8 cellular contexts compared by ENCODE assay signal in genomic region chr7:115707236-115707635, GRCh38.
DNase-seq lines count a peak whose midpoint lies in the region; ATAC-seq and TF ChIP-seq lines count a peak whose summit lies in the region.

No MANE protein-coding gene starts in this region.

- peak; percentile 38 for TF ChIP-seq CTCF in GM12865 (IDR thresholded peaks at IDR 0.05; ENCODE audit: insufficient read depth, low read depth, low read length, missing control alignments)
- TF ChIP-seq CTCF in VCaP (conservative IDR thresholded peaks at IDR 0.05), result peak; percentile 82

- H3K4me1 ChIP-seq in mesenchymal stem cell (ENCODE audit: control insufficient read depth, insufficient read depth, low read depth, low read length), result no peaks in the 10 kb centered on the region

- H2BK12ac ChIP-seq in mesenchymal stem cell (ENCODE audit: low read length in 2 of 2), result no peak overlapping the region

- H4K8ac ChIP-seq in mesenchymal stem cell (ENCODE audit: low read length), result no peak overlapping the region

- ATAC-seq in activated CD4-positive, CD25-positive, alpha-beta regulatory T cell treated with anti-CD3 and anti-CD28 coated beads, Interleukin-2, amount 50 U/mL, for 24 hours, result no peak

- no peak overlapping the region for H2BK15ac ChIP-seq in mesenchymal stem cell (ENCODE audit: low read depth, poor library complexity, severe bottlenecking)

- H2BK5ac ChIP-seq in mesenchymal stem cell (ENCODE audit: low read depth, low read length, poor library complexity, severe bottlenecking), result no peak overlapping the region

- H3K23ac ChIP-seq in mesenchymal stem cell (ENCODE audit: low read length in 2 of 2), result no peak overlapping the region

- H3K9ac ChIP-seq in mesenchymal stem cell (ENCODE audit: low read length), result no peak overlapping the region

- no peak overlapping the region for H3K14ac ChIP-seq in mesenchymal stem cell (ENCODE audit: low read length in 2 of 2)

- H3K4me3 ChIP-seq in GM12865 (ENCODE audit: low read depth, low read length) (no peak overlapping the region), mesenchymal stem cell (ENCODE audit: insufficient read depth in 1 of 2, low read depth in 1 of 2, low read length in 2 of 2) (no peak overlapping the region)

- H3K79me1 ChIP-seq in mesenchymal stem cell (replicated peaks; ENCODE audit: low read length, poor library complexity, severe bottlenecking), result no peaks in the 10 kb centered on the region

- H3K4ac ChIP-seq in mesenchymal stem cell (ENCODE audit: low read depth in 1 of 2, low read length in 2 of 2), result no peak overlapping the region

- H3K4me2 ChIP-seq in mesenchymal stem cell (ENCODE audit: low read length, poor library complexity, severe bottlenecking), result no peak overlapping the region

- H4K91ac ChIP-seq in mesenchymal stem cell (ENCODE audit: low read length), result no peak overlapping the region

- H3K27ac ChIP-seq in VCaP (no peak overlapping the region), mesenchymal stem cell (ENCODE audit: low read length, poor library complexity, severe bottlenecking) (no peak overlapping the region)

- no peaks in the 10 kb centered on the region for H3K27me3 ChIP-seq in mesenchymal stem cell (ENCODE audit: control insufficient read depth in 1 of 2, insufficient read depth in 1 of 2, low read length in 2 of 2)

- H3K9me3 ChIP-seq in mesenchymal stem cell (ENCODE audit: control insufficient read depth, low read length), result no peaks in the 10 kb centered on the region

- H2AFZ ChIP-seq in mesenchymal stem cell (ENCODE audit: low read depth, low read length), result no peak overlapping the region

- WGBS in mesenchymal stem cell, result 88% methylated on average over 1 of the region's 6 CpGs

- DNase-seq in GM12865 (ENCODE audit: low read depth), result peak; percentile 18
- DNase-seq in LHCN-M2 (ENCODE audit: low read depth), result peak; percentile 19
- peak; percentile 3 for DNase-seq in mesenchymal stem cell
- no peak for DNase-seq in NCI-H446 treated with DMSO at 0.1 percent for 48 hours (lab: John Stamatoyannopoulos, UW)
- DNase-seq in activated naive CD4-positive, alpha-beta T cell treated with Interleukin-2 at 50 U/mL for 16 hours, result no peak
- DNase-seq in activated CD4-positive, alpha-beta T cell treated with anti-CD3 and anti-CD28 coated beads, Interleukin-2, amount 50 U/mL, for 4 hours, result no peak

- no peaks in the 10 kb centered on the region for H3K36me3 ChIP-seq in mesenchymal stem cell (ENCODE audit: control insufficient read depth in 1 of 2, insufficient read depth in 2 of 2, low read depth in 1 of 2, low read length in 2 of 2)

- no peak overlapping the region for H2AK5ac ChIP-seq in mesenchymal stem cell (ENCODE audit: low read length, severe bottlenecking)

- no peak overlapping the region for H3K18ac ChIP-seq in mesenchymal stem cell (ENCODE audit: low read depth in 1 of 2, low read length in 2 of 2)

- no peak overlapping the region for H2BK120ac ChIP-seq in mesenchymal stem cell (ENCODE audit: low read depth, low read length)

Comparison
In these comparisons a context has a peak if more than half of its experiments do, and no peak if none do; other contexts are left out.
1. DNase-seq: peak in GM12865 (single experiment), LHCN-M2 (single experiment) and mesenchymal stem cell (single experiment); none in NCI-H446 treated with DMSO at 0.1 percent for 48 hours (single experiment), activated naive CD4-positive, alpha-beta T cell treated with Interleukin-2 at 50 U/mL for 16 hours (single experiment) and activated CD4-positive, alpha-beta T cell treated with anti-CD3 and anti-CD28 coated beads, Interleukin-2, amount 50 U/mL, for 4 hours (0 of 2).